7 cellular contexts compared by ENCODE assay signal in genomic region chr15:33242669-33243191, GRCh38. TPM values are rescaled to one million over a fixed set of nuclear protein-coding genes. Genes with fewer than 3 reads are reported as not detected.
A peak's percentile ranks its signal among the peaks of the same experiment; 100 is the strongest.
DNase-seq lines count a peak whose midpoint lies in the region; ATAC-seq and TF ChIP-seq lines count a peak whose summit lies in the region.

No MANE protein-coding gene starts in this region.

- peak overlapping the region; percentile 32 for H3K4me2 ChIP-seq in osteoblast (ENCODE audit: insufficient read depth, low read length)

- H3K27me3 Mint-ChIP-seq in activated T-helper 1 cell treated with anti-CD3 and anti-CD28 coated beads, Interleukin-12 subunit alpha, Interleukin-12 subunit beta, Interleukin-2, Interleukin-4 antibody, amounts not matched to agents 30 ng/mL and 10 ng/mL and 1 ng/mL, durations not matched to agents 14 hours and 24 hours and 36 hours (ENCODE audit: insufficient read depth), result peaks cover 12% of the 10 kb centered on the region

- H3K27ac Mint-ChIP-seq in activated T-helper 1 cell treated with anti-CD3 and anti-CD28 coated beads, Interleukin-12 subunit alpha, Interleukin-12 subunit beta, Interleukin-2, Interleukin-4 antibody, amounts not matched to agents 30 ng/mL and 10 ng/mL and 1 ng/mL, durations not matched to agents 14 hours and 24 hours and 36 hours, result no peak overlapping the region

- H2AFZ ChIP-seq in osteoblast (ENCODE audit: low read length), result no peak overlapping the region

- H3K4me1 ChIP-seq in ectodermal cell (ENCODE audit: control insufficient read depth, insufficient read depth, low read length) (no peaks in the 10 kb centered on the region), osteoblast (ENCODE audit: insufficient read depth, low read length) (peaks cover 26% of the 10 kb centered on the region), sigmoid colon (no peaks in the 10 kb centered on the region)

- H4K20me1 ChIP-seq in osteoblast (ENCODE audit: insufficient read depth, low read length), result no peaks in the 10 kb centered on the region

- WGBS in ectodermal cell, 2 experiments, result 76 to 86% methylated on average over 4 to 5 of the region's 5 CpGs
- WGBS in sigmoid colon, 2 donors, result 77 to 85% methylated on average over 5 of the region's 5 CpGs

- no peak for TF ChIP-seq POLR2A in sigmoid colon (IDR thresholded peaks at IDR 0.05)

- no peaks in the 10 kb centered on the region for H3K79me2 ChIP-seq in osteoblast (ENCODE audit: insufficient read depth, low read length)

- H3K27ac ChIP-seq in ectodermal cell (ENCODE audit: insufficient read depth, low read depth, low read length, poor library complexity, severe bottlenecking) (peak overlapping the region; percentile 27), osteoblast (ENCODE audit: low read depth, low read length) (peak overlapping the region; percentile 83), sigmoid colon (no peak overlapping the region)

- no peak overlapping the region for H3K4me3 Mint-ChIP-seq in activated T-helper 1 cell treated with anti-CD3 and anti-CD28 coated beads, Interleukin-12 subunit alpha, Interleukin-12 subunit beta, Interleukin-2, Interleukin-4 antibody, amounts not matched to agents 30 ng/mL and 10 ng/mL and 1 ng/mL, durations not matched to agents 14 hours and 24 hours and 36 hours

- DNase-seq in M059J (ENCODE audit: low read depth), result peak; percentile 89
- DNase-seq in osteoblast (ENCODE audit: insufficient read length, low spot score, missing footprints), result peak; percentile 64
- no peak for DNase-seq in activated T-helper 1 cell treated with anti-CD3 and anti-CD28 coated beads, Interleukin-12 subunit alpha, Interleukin-12 subunit beta, Interleukin-2, Interleukin-4 antibody, amounts not matched to agents 30 ng/mL and 10 ng/mL and 1 ng/mL, durations not matched to agents 14 hours and 24 hours and 36 hours (ENCODE audit: low spot score)
- no peak for DNase-seq in sigmoid colon

- no peaks in the 10 kb centered on the region for H3K4me1 Mint-ChIP-seq in activated T-helper 1 cell treated with anti-CD3 and anti-CD28 coated beads, Interleukin-12 subunit alpha, Interleukin-12 subunit beta, Interleukin-2, Interleukin-4 antibody, amounts not matched to agents 30 ng/mL and 10 ng/mL and 1 ng/mL, durations not matched to agents 14 hours and 24 hours and 36 hours (ENCODE audit: low read depth)

- TF ChIP-seq CTCF in GM12872 (IDR thresholded peaks at IDR 0.05; ENCODE audit: insufficient read depth, low read depth, low read length) (peak; percentile 64), osteoblast (IDR thresholded peaks at IDR 0.05; ENCODE audit: extremely low read depth, low read depth, low read length) (peak; percentile 52), sigmoid colon (IDR thresholded peaks at IDR 0.05) (no peak)

- H3K36me3 ChIP-seq in ectodermal cell (ENCODE audit: control insufficient read depth, insufficient read depth, low read length) (no peaks in the 10 kb centered on the region), osteoblast (ENCODE audit: insufficient read depth, low read length) (no peaks in the 10 kb centered on the region), sigmoid colon (no peaks in the 10 kb centered on the region)

- H3K36me3 Mint-ChIP-seq in activated T-helper 1 cell treated with anti-CD3 and anti-CD28 coated beads, Interleukin-12 subunit alpha, Interleukin-12 subunit beta, Interleukin-2, Interleukin-4 antibody, amounts not matched to agents 30 ng/mL and 10 ng/mL and 1 ng/mL, durations not matched to agents 14 hours and 24 hours and 36 hours (ENCODE audit: low read depth), result no peaks in the 10 kb centered on the region

- intact Hi-C loops in activated T-helper 1 cell treated with anti-CD3 and anti-CD28 coated beads, Interleukin-12 subunit alpha, Interleukin-12 subunit beta, Interleukin-2, Interleukin-4 antibody, amounts not matched to agents 30 ng/mL and 10 ng/mL and 1 ng/mL, durations not matched to agents 14 hours and 24 hours and 36 hours (cut with micrococcal nuclease), result no loop called here
- intact Hi-C loops in sigmoid colon (cut with DNase I), result no loop called here

- no peak for TF ChIP-seq EP300 in sigmoid colon (IDR thresholded peaks at IDR 0.05)

- no peaks in the 10 kb centered on the region for H3K27me3 ChIP-seq in ectodermal cell (ENCODE audit: control insufficient read depth, insufficient read depth, low read length, poor library complexity, severe bottlenecking)
- peaks cover 3% of the 10 kb centered on the region for H3K27me3 ChIP-seq in osteoblast (ENCODE audit: insufficient read depth, low read length)
- H3K27me3 ChIP-seq in sigmoid colon, result no peaks in the 10 kb centered on the region

- no peak for ATAC-seq in GM18502 (IDR thresholded peaks at IDR 0.05; ENCODE audit: poor library complexity, unreplicated experiment)

- H3K4me3 ChIP-seq in ectodermal cell (ENCODE audit: insufficient read depth, low read depth, low read length) (no peak overlapping the region), osteoblast (ENCODE audit: insufficient read depth, low read length) (no peak overlapping the region), sigmoid colon (no peak overlapping the region)

- H3K9me3 Mint-ChIP-seq in activated T-helper 1 cell treated with anti-CD3 and anti-CD28 coated beads, Interleukin-12 subunit alpha, Interleukin-12 subunit beta, Interleukin-2, Interleukin-4 antibody, amounts not matched to agents 30 ng/mL and 10 ng/mL and 1 ng/mL, durations not matched to agents 14 hours and 24 hours and 36 hours, result no peaks in the 10 kb centered on the region

- H3K9me3 ChIP-seq in ectodermal cell (ENCODE audit: control insufficient read depth, low read length) (no peaks in the 10 kb centered on the region), osteoblast (ENCODE audit: low read depth, low read length) (no peaks in the 10 kb centered on the region), sigmoid colon (no peaks in the 10 kb centered on the region)

RNA-seq across cellular contexts. Expression of gene FMN1, which starts 48.2 kb away (rescaled TPM):
- 5.3 and 7.7 TPM in 2 replicates for total RNA-seq in M059J (2014; rRNA removed; shearing (Covaris generic))
- 1.7 TPM for polyA plus RNA-seq in ectodermal cell (2013, experiment 1 of 4)
- polyA plus RNA-seq in ectodermal cell (2013, experiment 2 of 4), result 1.9 TPM
- polyA plus RNA-seq in ectodermal cell (2013, experiment 3 of 4), result 1.2 TPM
- 2.3 TPM for polyA plus RNA-seq in ectodermal cell (2013, experiment 4 of 4)
- total RNA-seq in osteoblast, result 9.0 and 11.2 TPM in 2 replicates
- 0.03 TPM in 1 of 2 replicates, not detected in the other for total RNA-seq in activated T-helper 1 cell treated with anti-CD3 and anti-CD28 coated beads, Interleukin-12 subunit alpha, Interleukin-12 subunit beta, Interleukin-2, Interleukin-4 antibody, amounts not matched to agents 30 ng/mL and 10 ng/mL and 1 ng/mL, durations not matched to agents 14 hours and 24 hours and 36 hours
- 10 to 100 TPM in 3 of 4 donors, 1 to 10 TPM in 1; 6.7 to 19.9 (median 12.2) TPM for total RNA-seq in sigmoid colon
- polyA plus RNA-seq in sigmoid colon, result 1 to 10 TPM; 3.0 to 6.5 (median 5.9) TPM

Comparison
In these comparisons a context has a peak if more than half of its experiments do, and no peak if none do; other contexts are left out.
1. CTCF ChIP-seq: peak in GM12872 (single experiment) and osteoblast (single experiment); none in sigmoid colon (0 of 4).
2. DNase-seq: peak in M059J (single experiment) and osteoblast (single experiment); none in activated T-helper 1 cell treated with anti-CD3 and anti-CD28 coated beads, Interleukin-12 subunit alpha, Interleukin-12 subunit beta, Interleukin-2, Interleukin-4 antibody, amounts not matched to agents 30 ng/mL and 10 ng/mL and 1 ng/mL, durations not matched to agents 14 hours and 24 hours and 36 hours (single experiment) and sigmoid colon (single experiment).
3. H3K27ac ChIP-seq: peak in ectodermal cell (single experiment) and osteoblast (single experiment); none in sigmoid colon (0 of 4).